In genomic region chr6:106547961-106548453, GRCh38 we compare ENCODE assay signal across 9 cellular contexts.
A peak's percentile ranks its signal among the peaks of the same experiment; 100 is the strongest.
DNase-seq lines count a peak whose midpoint lies in the region; ATAC-seq and TF ChIP-seq lines count a peak whose summit lies in the region.
"Had no signal": no experiment of that assay in that cellular context is flagged by ENCODE, and none has a peak within 500 bp of the region (broad histone marks: within the 10 kb centered on the region; RNA-seq: fewer than 3 reads in every experiment).

No MANE protein-coding gene starts in this region.

- ATAC-seq in CD8-positive, alpha-beta T cell = no peak
- no peak for ATAC-seq in GM18505 (IDR thresholded peaks at IDR 0.05; ENCODE audit: unreplicated experiment)
- ATAC-seq: body of pancreas had no signal

- peaks cover 85% of the 10 kb centered on the region for H3K36me3 Mint-ChIP-seq in CD8-positive, alpha-beta T cell
- H3K36me3 Mint-ChIP-seq in MCF 10A (ENCODE audit: insufficient read depth, unreplicated experiment) = peaks cover 76% of the 10 kb centered on the region

- POLR2A ChIA-PET in CD8-positive, alpha-beta T cell (lab: Charles Lee) = no interaction called here
- POLR2A ChIA-PET in MCF 10A (lab: Yijun Ruan, JAX) = interaction anchor here (0.6 to 5.2 kb wide), 9 partner anchors 11 to 99 kb away, joined by 3 to 41 read pairs (median 4); no protein-coding TSS in a partner anchor

- H3K9me3 ChIP-seq in CD8-positive, alpha-beta T cell (ENCODE audit: low read length) = no peaks in the 10 kb centered on the region
- H3K9me3 ChIP-seq in SJCRH30 (replicated peaks) = no peaks in the 10 kb centered on the region
- H3K9me3 ChIP-seq: body of pancreas had no signal

- CTCF ChIA-PET in CD8-positive, alpha-beta T cell (lab: Charles Lee) = interaction anchor here (0.8 kb wide), 1 partner anchor 12 kb away, joined by 3 read pairs; no protein-coding TSS in a partner anchor
- CTCF ChIA-PET in MCF 10A (lab: Yijun Ruan, JAX) = interaction anchor here (0.7 to 1.8 kb wide), 3 partner anchors 9 to 39 kb away, joined by 3 to 4 read pairs (median 4); no protein-coding TSS in a partner anchor

- no peaks in the 10 kb centered on the region for H3K9me3 Mint-ChIP-seq in CD8-positive, alpha-beta T cell
- H3K9me3 Mint-ChIP-seq in MCF 10A (ENCODE audit: unreplicated experiment) = no peaks in the 10 kb centered on the region

- peak in 5 of 7 experiments; percentile 18 to 60 (median 46) for DNase-seq in CD8-positive, alpha-beta T cell
- DNase-seq in NCI-H82 treated with DMSO at 0.1 percent for 48 hours (lab: John Stamatoyannopoulos, UW; ENCODE audit: unreplicated experiment) (peak; percentile 23), MCF 10A (ENCODE audit: unreplicated experiment) (peak; percentile 72), non-pigmented ciliary epithelial cell (ENCODE audit: low read depth) (peak; percentile 87), SJCRH30 (no peak), NCI-H2196 treated with DMSO at 0.1 percent for 48 hours (lab: John Stamatoyannopoulos, UW; ENCODE audit: unreplicated experiment) (no peak)
- no peak for DNase-seq in effector CD8-positive, alpha-beta T cell (lab: John Stamatoyannopoulos, UW)

- H3K27me3 ChIP-seq in CD8-positive, alpha-beta T cell (ENCODE audit: insufficient read depth, low read length) = no peaks in the 10 kb centered on the region
- no peaks in the 10 kb centered on the region for H3K27me3 ChIP-seq in SJCRH30
- H3K27me3 ChIP-seq: body of pancreas had no signal

- no peak overlapping the region for H3K4me3 Mint-ChIP-seq in CD8-positive, alpha-beta T cell
- no peak overlapping the region for H3K4me3 Mint-ChIP-seq in MCF 10A (ENCODE audit: unreplicated experiment)

- TF ChIP-seq CTCF in CD8-positive, alpha-beta T cell (IDR thresholded peaks at IDR 0.05) = no peak
- TF ChIP-seq CTCF in MCF 10A (IDR thresholded peaks at IDR 0.05; ENCODE audit: unreplicated experiment) = no peak

- no peak overlapping the region for H3K27ac ChIP-seq in CD8-positive, alpha-beta T cell (ENCODE audit: low read depth, low read length)
- no peak overlapping the region for H3K27ac ChIP-seq in SJCRH30

- BruUV-seq in MCF 10A (replicated peaks; lab: Mats Ljungman, UMichigan) = no TSS peak

- intact Hi-C loops in CD8-positive, alpha-beta T cell (cut with DNase I, micrococcal nuclease) = no loop called here
- intact Hi-C loops in MCF 10A (cut with micrococcal nuclease) = no loop called here

- H3K27ac Mint-ChIP-seq in CD8-positive, alpha-beta T cell = peak overlapping the region; percentile 16
- peak overlapping the region; percentile 88 for H3K27ac Mint-ChIP-seq in MCF 10A (ENCODE audit: low read depth, unreplicated experiment)

- peaks cover 25% of the 10 kb centered on the region for H3K4me1 Mint-ChIP-seq in CD8-positive, alpha-beta T cell (ENCODE audit: low read depth)
- peaks cover 23% of the 10 kb centered on the region for H3K4me1 Mint-ChIP-seq in MCF 10A (ENCODE audit: insufficient read depth, unreplicated experiment)

- no peaks in the 10 kb centered on the region for H3K27me3 Mint-ChIP-seq in CD8-positive, alpha-beta T cell (ENCODE audit: low read depth)
- H3K27me3 Mint-ChIP-seq in MCF 10A (ENCODE audit: insufficient read depth, unreplicated experiment) = no peaks in the 10 kb centered on the region

- H3K36me3 ChIP-seq in CD8-positive, alpha-beta T cell (ENCODE audit: insufficient read depth, low read length) = peaks cover 32% of the 10 kb centered on the region
- H3K36me3 ChIP-seq in SJCRH30 = no peaks in the 10 kb centered on the region; the same call in 1 of the 2 replicates

- no peak for TF ChIP-seq POLR2A in GM18505 (IDR thresholded peaks at IDR 0.05; ENCODE audit: borderline replicate concordance, extremely low read depth, insufficient read depth, insufficient read length)

- no peaks in the 10 kb centered on the region for H3K4me1 ChIP-seq in CD8-positive, alpha-beta T cell (ENCODE audit: insufficient read depth, low read length)
- no peaks in the 10 kb centered on the region for H3K4me1 ChIP-seq in SJCRH30
- H3K4me1 ChIP-seq: body of pancreas had no signal

- H3K4me3 ChIP-seq in CD8-positive, alpha-beta T cell (ENCODE audit: low read depth, low read length) = no peak overlapping the region
- H3K4me3 ChIP-seq in SJCRH30 = no peak overlapping the region
- H3K4me3 ChIP-seq: body of pancreas had no signal

Comparison
In these comparisons a context has a peak if more than half of its experiments do, and no peak if none do; other contexts are left out.
1. DNase-seq: peak in CD8-positive, alpha-beta T cell (5 of 7), NCI-H82 treated with DMSO at 0.1 percent for 48 hours (single experiment), MCF 10A (single experiment) and non-pigmented ciliary epithelial cell (single experiment); none in SJCRH30 (0 of 2), effector CD8-positive, alpha-beta T cell (single experiment) and NCI-H2196 treated with DMSO at 0.1 percent for 48 hours (single experiment).